In the genomic region with DNA sequence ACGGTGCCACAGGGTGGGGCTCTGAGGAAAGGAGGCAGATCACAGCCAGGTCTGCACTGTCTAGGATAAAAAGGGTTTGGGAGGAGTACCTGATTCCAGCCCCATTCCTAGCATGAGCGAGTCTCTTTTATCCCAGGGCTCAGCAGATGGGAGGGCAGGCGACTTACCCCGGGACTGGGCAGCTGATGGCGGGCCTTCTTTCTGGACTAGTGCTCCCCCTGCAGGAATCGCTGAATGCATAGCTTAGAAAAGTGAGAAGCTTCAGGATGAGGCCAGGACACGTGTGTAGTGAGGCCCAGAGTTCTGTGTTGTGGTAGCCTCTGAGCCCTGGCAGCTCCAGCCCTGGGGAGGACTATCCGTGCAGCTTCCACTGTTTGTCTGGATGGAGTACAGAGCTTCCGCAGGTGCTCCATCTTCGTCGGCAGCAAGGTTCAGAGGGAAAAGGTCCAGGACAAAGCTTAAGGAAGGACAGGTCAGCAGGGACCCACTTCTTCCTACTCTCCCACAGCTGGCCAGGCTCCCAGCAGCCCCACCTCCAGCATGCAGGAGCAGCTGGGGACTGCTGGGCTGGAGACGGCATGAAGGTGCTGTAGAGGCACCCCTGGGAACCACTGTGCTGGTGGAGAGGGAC, we compare ENCODE assay signal across 8 cellular contexts. TPM values are rescaled to one million over a fixed set of nuclear protein-coding genes. Genes with fewer than 3 reads are reported as not detected.
DNase-seq lines count a peak whose midpoint lies in the region; ATAC-seq, FAIRE-seq and TF ChIP-seq lines count a peak whose summit lies in the region.

No MANE protein-coding gene starts in this region.

- H3K14ac ChIP-seq in H1 (ENCODE audit: insufficient read length), result no peak overlapping the region

- H3K27ac ChIP-seq in H1 (ENCODE audit: low read depth, low read length), result no peak overlapping the region
- H3K27ac ChIP-seq in upper lobe of right lung, result no peak overlapping the region

- no peaks in the 10 kb centered on the region for H3K79me2 ChIP-seq in H1 (ENCODE audit: control insufficient read depth in 1 of 2, insufficient read depth in 2 of 2, low read length in 2 of 2)

- no peak overlapping the region for H3K4me2 ChIP-seq in H1 (ENCODE audit: insufficient read depth in 1 of 2, low read depth in 2 of 2, low read length in 2 of 2)

- DNase-seq in SIG-M5 treated with dmso at 0.1 percent for 504 hours (lab: John Stamatoyannopoulos, UW; ENCODE audit: unreplicated experiment) (peak; percentile 48), SIG-M5 (lab: John Stamatoyannopoulos, UW) (no peak), LoVo (ENCODE audit: low spot score) (peak; percentile 33), SK-MEL-5 (ENCODE audit: low read depth, low spot score) (peak; percentile 80), H1 (ENCODE audit: low read depth in 1 of 2, low spot score in 2 of 2) (peak; percentile 36 to 73), medulla oblongata (ENCODE audit: extremely low spot score) (peak; percentile 78), upper lobe of right lung (peak; percentile 78)

- intact Hi-C loops in upper lobe of right lung (cut with DNase I), result no loop called here

- no peak overlapping the region for H3K9ac ChIP-seq in H1 (replicated peaks in 1 of 4; ENCODE audit: extremely low read depth in 1 of 4, low read depth in 3 of 4, low read length in 3 of 4)

- no peaks in the 10 kb centered on the region for H4K20me1 ChIP-seq in H1 (replicated peaks in 1 of 2; ENCODE audit: control insufficient read depth in 1 of 2, insufficient read depth in 2 of 2, low read length in 2 of 2)

- H3K9me3 ChIP-seq in H1 (ENCODE audit: insufficient read depth in 2 of 2, low read depth in 1 of 2, low read length in 1 of 2) (peaks cover 2 to 4% of the 10 kb centered on the region in 2 experiments; a peak in 1 of 4 replicates), upper lobe of right lung (no peaks in the 10 kb centered on the region)

- in situ Hi-C loops in SK-MEL-5 (cut with HindIII; ENCODE audit: low pct_unique_long_range_greater_than_20kb, low sequenced_read_pairs), result no loop called here

- no peak overlapping the region for H4K8ac ChIP-seq in H1 (ENCODE audit: extremely low read depth, insufficient read depth, low read length)

- no peak overlapping the region for H2BK12ac ChIP-seq in H1 (ENCODE audit: low read depth, low read length)

- no peak overlapping the region for H2AFZ ChIP-seq in H1 (ENCODE audit: low read length)

- peak; percentile 84 to 89 for TF ChIP-seq RAD21 in H1 (IDR thresholded peaks at IDR 0.05 in 1 of 2, conservative IDR thresholded peaks at IDR 0.05 in 1 of 2; ENCODE audit: low read depth in 2 of 2, low read length in 2 of 2)

- TF ChIP-seq POLR2A in H1 (IDR thresholded peaks at IDR 0.05; ENCODE audit: control extremely low read depth in 1 of 2, low read depth in 2 of 2, low read length in 2 of 2), result no peak

- WGBS in H1 (ENCODE audit: extremely low coverage in 1 of 2, insufficient coverage in 1 of 2, insufficient read length in 1 of 2, insufficient replicate concordance in 2 of 2, low coverage in 1 of 2, low lambda C conversion rate in 2 of 2, missing lambda C conversion rate in 1 of 2), 2 experiments, result 46% methylated on average over 12 of the region's 12 CpGs; no CpG with 5 or more reads in 1 of the 2 experiments

- H2BK5ac ChIP-seq in H1 (ENCODE audit: low read depth, low read length), result no peak overlapping the region

- H4K91ac ChIP-seq in H1 (replicated peaks; ENCODE audit: insufficient read length, low read length), result no peak overlapping the region

- peaks cover 0 to 1% (median 0%) of the 10 kb centered on the region in 4 experiments; a peak in 1 of 7 replicates for H3K4me1 ChIP-seq in H1 (replicated peaks in 1 of 4; ENCODE audit: control insufficient read depth in 3 of 4, insufficient read depth in 4 of 4, low read length in 3 of 4)
- H3K4me1 ChIP-seq in upper lobe of right lung, result no peaks in the 10 kb centered on the region

- H2BK120ac ChIP-seq in H1 (replicated peaks; ENCODE audit: low read depth, low read length), result no peak overlapping the region

- H2AK5ac ChIP-seq in H1 (ENCODE audit: low read depth, low read length), result no peak overlapping the region

- H3K4ac ChIP-seq in H1 (replicated peaks; ENCODE audit: insufficient read length, low read depth, low read length), result no peak overlapping the region

- FAIRE-seq in H1 (lab: Jason Lieb, UNC), result peak; percentile 45

- H3K36me3 ChIP-seq in H1 (ENCODE audit: control insufficient read depth in 2 of 4, insufficient read depth in 4 of 4, low read length in 3 of 4) (no peaks in the 10 kb centered on the region), upper lobe of right lung (no peaks in the 10 kb centered on the region)

- peak overlapping the region; percentile 31; the same call in 1 of the 2 replicates for H2BK15ac ChIP-seq in H1 (ENCODE audit: low read length)

- H3K23ac ChIP-seq in H1 (ENCODE audit: insufficient read length), result no peak overlapping the region

- TF ChIP-seq CTCF in H1 (IDR thresholded peaks at IDR 0.05; ENCODE audit: control extremely low read depth in 1 of 3, insufficient read depth in 1 of 3, low read depth in 1 of 3, low read length in 3 of 3) (peak; percentile 59 to 87 (median 80)), upper lobe of right lung (IDR thresholded peaks at IDR 0.05) (peak; percentile 61)

- no peak overlapping the region for H4K5ac ChIP-seq in H1 (ENCODE audit: insufficient read length, low read depth, low read length)

- no peaks in the 10 kb centered on the region for H3K23me2 ChIP-seq in H1 (ENCODE audit: low read depth, low read length)

- POLR2A ChIA-PET in H1 (lab: Charles Lee; ENCODE audit: partially characterized antibody), result interaction anchor here (0.9 kb wide), 1 partner anchor 189 kb away, joined by 5 read pairs; no protein-coding TSS in a partner anchor

- H3K4me3 ChIP-seq in H1 (ENCODE audit: extremely low read depth in 1 of 4, insufficient read depth in 2 of 4, low read depth in 3 of 4, low read length in 4 of 4) (no peak overlapping the region), upper lobe of right lung (no peak overlapping the region)

- H3K27me3 ChIP-seq in H1 (replicated peaks in 1 of 4; ENCODE audit: control insufficient read depth in 3 of 4, extremely low read depth in 1 of 4, insufficient read depth in 3 of 4, low read length in 3 of 4) (no peaks in the 10 kb centered on the region; a peak in 2 of 7 replicates), upper lobe of right lung (no peaks in the 10 kb centered on the region)

- no peak for TF ChIP-seq EP300 in H1 (IDR thresholded peaks at IDR 0.05; ENCODE audit: borderline replicate concordance in 1 of 2, low read depth in 2 of 2, low read length in 2 of 2)

- CTCF ChIA-PET in H1 (lab: Charles Lee; ENCODE audit: partially characterized antibody), result interaction anchor here (0.6 to 6.0 kb wide), 50 partner anchors 8 to 913 kb away, joined by 3 to 42 read pairs (median 5); partner anchors contain the start of gene FJX1

- H2BK20ac ChIP-seq in H1 (ENCODE audit: low read length), result no peak overlapping the region

- ATAC-seq in upper lobe of right lung (peak; percentile 91), GM21423 (IDR thresholded peaks at IDR 0.05; ENCODE audit: unreplicated experiment) (no peak)

- H3K79me1 ChIP-seq in H1 (ENCODE audit: low read depth, low read length), result no peaks in the 10 kb centered on the region

- H3K56ac ChIP-seq in H1 (replicated peaks; ENCODE audit: insufficient read length, low read depth, low read length), result no peak overlapping the region

- H3K18ac ChIP-seq in H1 (ENCODE audit: extremely low read depth, low read length), result no peak overlapping the region

TF ChIP-seq in H1, 55 proteins besides CTCF, POLR2A, EP300 and RAD21:
- TF ChIP-seq, protein P1, sequence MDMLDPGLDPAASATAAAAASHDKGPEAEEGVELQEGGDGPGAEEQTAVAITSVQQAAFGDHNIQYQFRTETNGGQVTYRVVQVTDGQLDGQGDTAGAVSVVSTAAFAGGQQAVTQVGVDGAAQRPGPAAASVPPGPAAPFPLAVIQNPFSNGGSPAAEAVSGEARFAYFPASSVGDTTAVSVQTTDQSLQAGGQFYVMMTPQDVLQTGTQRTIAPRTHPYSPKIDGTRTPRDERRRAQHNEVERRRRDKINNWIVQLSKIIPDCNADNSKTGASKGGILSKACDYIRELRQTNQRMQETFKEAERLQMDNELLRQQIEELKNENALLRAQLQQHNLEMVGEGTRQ (IDR thresholded peaks at IDR 0.05; ENCODE audit: low read length), result no peak
- TF ChIP-seq TEAD4 (IDR thresholded peaks at IDR 0.05; ENCODE audit: low read depth, low read length), result 0 out of 2 replicates have a peak, but pooled peaks have one; percentile 28
- TF ChIP-seq, protein P2, sequence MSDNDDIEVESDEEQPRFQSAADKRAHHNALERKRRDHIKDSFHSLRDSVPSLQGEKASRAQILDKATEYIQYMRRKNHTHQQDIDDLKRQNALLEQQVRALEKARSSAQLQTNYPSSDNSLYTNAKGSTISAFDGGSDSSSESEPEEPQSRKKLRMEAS (IDR thresholded peaks at IDR 0.05), result peak; percentile 64

RNA-seq across cellular contexts. Expression of gene COMMD9, which starts 30.4 kb away (rescaled TPM):
- 111 and 124 TPM in 2 replicates for total RNA-seq in SK-MEL-5 (2014; rRNA removed; shearing (Covaris generic))
- polyA plus RNA-seq in SK-MEL-5 (2015; cell fraction: cytosol; rRNA removed), result 86.2 and 88.4 TPM in 2 replicates
- 64.1 and 85.6 TPM in 2 replicates for polyA plus RNA-seq in SK-MEL-5 (2015; cell fraction: nucleus; rRNA removed)
- 43.3 and 49.1 TPM in 2 replicates for total RNA-seq in H1 (2021; fragmentation: NEBNext Ultra II Directional; extraction: Animal tissue kit (Norgen Biotek cat#: 25700))
- polyA plus RNA-seq in H1 (2011; rRNA removed), result 30.3 and 42.5 TPM in 2 replicates
- 43.8 TPM for polyA plus RNA-seq in H1 (2011; cell fraction: cytosol; rRNA removed)
- polyA plus RNA-seq in H1 (2011; cell fraction: nucleus; rRNA removed), result 37.3 TPM
- 39.8 to 50.6 TPM (median 48.3 TPM) in 4 replicates for polyA plus RNA-seq in H1 (2012, experiment 1 of 2)
- polyA plus RNA-seq in H1 (2012, experiment 2 of 2), result 29.3 TPM
- polyA plus RNA-seq in H1 (2013, experiment 1 of 2), result 26.9 TPM
- polyA plus RNA-seq in H1 (2013, experiment 2 of 2), result 29.2 TPM
- polyA minus RNA-seq in H1 (2011; rRNA and poly(A)+ RNA removed), result 40.6 and 49.0 TPM in 2 replicates
- polyA minus RNA-seq in H1 (2011; cell fraction: cytosol; rRNA and poly(A)+ RNA removed), result 19.9 TPM
- 16.3 TPM for polyA minus RNA-seq in H1 (2011; cell fraction: nucleus; rRNA and poly(A)+ RNA removed)
- total RNA-seq in upper lobe of right lung, result 74.5 TPM

RNA-seq across cellular contexts. Expression of gene PRR5L, which starts 37.2 kb away (rescaled TPM):
- total RNA-seq in SK-MEL-5 (2014; rRNA removed; shearing (Covaris generic)), result 3.2 and 6.5 TPM in 2 replicates
- polyA plus RNA-seq in SK-MEL-5 (2015; cell fraction: cytosol; rRNA removed), result 1.6 and 2.1 TPM in 2 replicates
- polyA plus RNA-seq in SK-MEL-5 (2015; cell fraction: nucleus; rRNA removed), result 3.0 and 3.6 TPM in 2 replicates
- 7.4 and 10.1 TPM in 2 replicates for total RNA-seq in H1 (2021; fragmentation: NEBNext Ultra II Directional; extraction: Animal tissue kit (Norgen Biotek cat#: 25700))
- polyA plus RNA-seq in H1 (2011; rRNA removed), result 6.6 and 9.2 TPM in 2 replicates
- 6.5 TPM for polyA plus RNA-seq in H1 (2011; cell fraction: cytosol; rRNA removed)
- 16.1 TPM for polyA plus RNA-seq in H1 (2011; cell fraction: nucleus; rRNA removed)
- polyA plus RNA-seq in H1 (2012, experiment 1 of 2), result 5.4 to 10.2 TPM (median 7.7 TPM) in 4 replicates
- polyA plus RNA-seq in H1 (2012, experiment 2 of 2), result 7.4 TPM
- polyA plus RNA-seq in H1 (2013, experiment 1 of 2), result 3.1 TPM
- 3.6 TPM for polyA plus RNA-seq in H1 (2013, experiment 2 of 2)
- 6.5 and 7.2 TPM in 2 replicates for polyA minus RNA-seq in H1 (2011; rRNA and poly(A)+ RNA removed)
- 7.0 TPM for polyA minus RNA-seq in H1 (2011; cell fraction: cytosol; rRNA and poly(A)+ RNA removed)
- 12.3 TPM for polyA minus RNA-seq in H1 (2011; cell fraction: nucleus; rRNA and poly(A)+ RNA removed)
- 24.5 TPM for total RNA-seq in upper lobe of right lung
